In the genomic region with DNA sequence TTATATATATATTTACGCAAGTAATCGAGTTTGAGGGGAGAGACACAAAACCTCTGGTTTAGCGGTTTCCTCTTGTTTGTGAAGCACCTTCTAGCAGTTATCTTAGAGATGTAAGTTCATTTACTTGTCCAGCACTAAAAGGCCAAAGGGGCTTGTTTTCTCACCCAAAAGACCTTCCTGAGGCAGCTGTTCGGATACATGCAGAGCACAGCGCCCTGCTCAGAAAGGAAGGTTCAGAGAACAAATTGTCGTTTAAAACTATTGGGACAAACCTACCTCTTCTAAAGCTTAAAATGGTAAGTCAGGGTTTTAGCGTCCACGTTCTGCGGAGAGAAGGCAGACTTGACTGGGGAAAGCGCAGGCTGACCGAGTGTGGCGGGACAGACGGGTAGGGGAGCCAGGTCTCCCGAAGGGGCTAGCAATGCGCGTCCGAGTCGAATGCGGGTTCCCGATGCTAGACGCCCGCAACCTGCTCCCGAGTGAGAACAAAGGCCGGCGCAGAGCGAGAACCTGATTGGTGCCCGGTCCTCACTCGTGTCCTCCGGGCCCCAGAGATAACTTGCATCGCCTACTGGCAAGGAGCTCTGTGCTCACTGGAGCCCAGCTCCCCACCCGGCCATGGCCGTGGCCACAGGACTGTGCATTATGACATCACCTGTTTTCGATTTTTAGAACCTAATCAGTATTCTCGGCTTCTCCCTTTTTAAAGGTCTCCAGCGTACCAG, we compare ENCODE assay signal across 8 cellular contexts. TPM values are rescaled to one million over a fixed set of nuclear protein-coding genes. Genes with fewer than 3 reads are reported as not detected.
DNase-seq lines count a peak whose midpoint lies in the region; ATAC-seq and TF ChIP-seq lines count a peak whose summit lies in the region.

No MANE protein-coding gene starts in this region.

- no peaks in the 10 kb centered on the region for H3K36me3 Mint-ChIP-seq in neural crest cell (ENCODE audit: low read depth)

- TSS peak; percentile 96 for BruUV-seq in OCI-LY7 (replicated peaks; lab: Mats Ljungman, UMichigan)

- peaks cover 6% of the 10 kb centered on the region; the same call in 1 of the 2 replicates for H4K20me1 ChIP-seq in OCI-LY7 (ENCODE audit: insufficient read depth, low read length)

- intact Hi-C loops in OCI-LY7 (cut with micrococcal nuclease; ENCODE audit: unreplicated experiment), result loop anchor here (1.0 to 5.0 kb wide), 4 partner anchors 22 to 480 kb away; no protein-coding TSS in a partner anchor

- peaks cover 9% of the 10 kb centered on the region; the same call in 1 of the 2 replicates for H3K79me2 ChIP-seq in OCI-LY7 (ENCODE audit: insufficient read depth, low read depth, low read length)

- CTCF ChIA-PET in OCI-LY7 (lab: Charles Lee; ENCODE audit: unreplicated experiment), result interaction anchor here (0.6 to 2.3 kb wide), 11 partner anchors 10 to 516 kb away, joined by 3 to 24 read pairs (median 3); no protein-coding TSS in a partner anchor

- POLR2A ChIA-PET in OCI-LY7 (lab: Charles Lee), result interaction anchor here (0.7 to 5.2 kb wide), 33 partner anchors 9 to 691 kb away, joined by 3 to 122 read pairs (median 4); a partner anchor contains a TSS

- no peaks in the 10 kb centered on the region for H3K27me3 Mint-ChIP-seq in neural crest cell (ENCODE audit: low read depth)

- no peaks in the 10 kb centered on the region for H3K9me2 ChIP-seq in OCI-LY7 (ENCODE audit: insufficient read depth, low read length)

- no peaks in the 10 kb centered on the region for H3K36me3 ChIP-seq in OCI-LY7 (ENCODE audit: insufficient read depth, low read length)

- no peaks in the 10 kb centered on the region for H3K27me3 ChIP-seq in foreskin keratinocyte

- H3K4me3 Mint-ChIP-seq in neural crest cell, result no peak overlapping the region

- H3K27ac Mint-ChIP-seq in neural crest cell (ENCODE audit: unreplicated experiment), result no peak overlapping the region

- peaks cover 17% of the 10 kb centered on the region for H3K4me1 Mint-ChIP-seq in neural crest cell

- H3K4me2 ChIP-seq in OCI-LY7 (ENCODE audit: low read length), result peak overlapping the region; percentile 88

- DNase-seq in OCI-LY7 (ENCODE audit: low spot score) (peak; percentile 18), activated gamma-delta T cell (lab: John Stamatoyannopoulos, UW) (peak; percentile 27), foreskin keratinocyte (peak in 1 of 2 donors; percentile 45), neural crest cell (ENCODE audit: low read depth, low spot score) (peak; percentile 61), NAMALWA (ENCODE audit: low spot score) (no peak)

- peak overlapping the region; percentile 80 for H2AFZ ChIP-seq in OCI-LY7 (ENCODE audit: low read length)

- no peak; the same call in 1 of the 2 replicates for TF ChIP-seq CTCF in OCI-LY7 (conservative IDR thresholded peaks at IDR 0.05; ENCODE audit: low read length)
- TF ChIP-seq CTCF in foreskin keratinocyte (conservative IDR thresholded peaks at IDR 0.05), result no peak
- no peak for TF ChIP-seq CTCF in neural crest cell (conservative IDR thresholded peaks at IDR 0.05)

- ATAC-seq in GM18511 (IDR thresholded peaks at IDR 0.05; ENCODE audit: unreplicated experiment) (peak; percentile 27), HG03097 (IDR thresholded peaks at IDR 0.05; ENCODE audit: low FRiP score, unreplicated experiment) (peak; percentile 26), foreskin keratinocyte (peak; percentile 13)

- no peaks in the 10 kb centered on the region for H3K9me3 Mint-ChIP-seq in neural crest cell

- H3K27ac ChIP-seq in OCI-LY7 (ENCODE audit: low read depth, low read length, poor library complexity, severe bottlenecking), result peak overlapping the region; percentile 61
- H3K27ac ChIP-seq in foreskin keratinocyte, result peak overlapping the region; percentile 26
- H3K27ac ChIP-seq in temporal lobe (ENCODE audit: low read depth, low read length), result peak overlapping the region; percentile 95

- H3K4me1 ChIP-seq in OCI-LY7 (ENCODE audit: insufficient read depth, low read length, poor library complexity, severe bottlenecking), result peaks cover 35% of the 10 kb centered on the region
- H3K4me1 ChIP-seq in foreskin keratinocyte, result peaks cover 21% of the 10 kb centered on the region

- H3K9me3 ChIP-seq in OCI-LY7 (ENCODE audit: low read length), result no peaks in the 10 kb centered on the region

- peak overlapping the region; percentile 83 for H3K4me3 ChIP-seq in OCI-LY7 (ENCODE audit: low read depth, low read length, poor library complexity, severe bottlenecking)

RNA-seq across cellular contexts. Expression of a gene that starts 1.0 kb away (rescaled TPM):
- 3.4 and 4.4 TPM in 2 replicates for total RNA-seq in OCI-LY7 (2014; rRNA removed; shearing (Covaris generic))
- total RNA-seq in OCI-LY7 (2022), result 9.6 and 12.9 TPM in 2 replicates
- total RNA-seq in foreskin keratinocyte, result 8.3 and 8.4 TPM in 2 replicates
- polyA plus RNA-seq in foreskin keratinocyte, result 1.5 and 1.9 TPM in 2 replicates
- 77.8 and 80.8 TPM in 2 replicates for total RNA-seq in neural crest cell
- total RNA-seq in temporal lobe, result 62.7 TPM

Comparison
In these comparisons a context has a peak if more than half of its experiments do, and no peak if none do; other contexts are left out.
1. H3K27ac ChIP-seq: peak in every context shown above with its lines; median percentile 95 in temporal lobe; 61 in OCI-LY7; 26 in foreskin keratinocyte.